ENCODE assay signal across 8 cellular contexts in genomic region chr12:53053223-53054111, GRCh38. TPM values are rescaled to one million over a fixed set of nuclear protein-coding genes. Genes with fewer than 3 reads are reported as not detected.
DNase-seq lines count a peak whose midpoint lies in the region; ATAC-seq and TF ChIP-seq lines count a peak whose summit lies in the region.

No MANE protein-coding gene starts in this region.

- H3K27ac ChIP-seq in BLaER1 treated with 17β-estradiol and CSF1 and Interleukin-3, amounts not matched to agents 10 nM and 100 nM, result peak overlapping the region in 10 of 11 experiments; percentile 25 to 68 (median 52); a peak in 18 of 22 replicates
- H3K27ac ChIP-seq in SK-N-MC (no peak overlapping the region), right atrium auricular region (peak overlapping the region; percentile 99 to 100), prostate gland (peak overlapping the region; percentile 99)

- H4K20me1 ChIP-seq in BLaER1 treated with 17β-estradiol and CSF1 and Interleukin-3, amounts not matched to agents 10 nM and 100 nM, result 0 out of 22 replicates have a peak, but pooled peaks cover 0 to 17% (median 0%) of the 10 kb centered on the region in 11 experiments

- intact Hi-C loops in prostate gland (cut with DNase I), result loop anchor here (10.0 kb wide), 1 partner anchor 451 kb away; the partner anchor contains the start of genes NPFF and TARBP2

- ATAC-seq in HG03460 (IDR thresholded peaks at IDR 0.05; ENCODE audit: unreplicated experiment) (peak; percentile 23), GM19455 (IDR thresholded peaks at IDR 0.05; ENCODE audit: unreplicated experiment) (no peak)

- H3K9ac ChIP-seq in BLaER1 treated with 17β-estradiol and CSF1 and Interleukin-3, amounts not matched to agents 10 nM and 100 nM, result peak overlapping the region; percentile 38 to 81 (median 74); a peak in 21 of 22 replicates
- peak overlapping the region; percentile 62 for H3K9ac ChIP-seq in SK-N-MC (ENCODE audit: insufficient read length)

- DNase-seq in SK-N-MC (ENCODE audit: low read depth, low spot score) (no peak), amygdala (lab: John Stamatoyannopoulos, UW) (peak in 40 of 56 donors; percentile 4 to 71 (median 48)), right atrium auricular region (ENCODE audit: low spot score) (no peak), prostate gland (ENCODE audit: low spot score) (peak; percentile 84), NCI-H1694 (lab: John Stamatoyannopoulos, UW) (no peak)

- H3K9me3 ChIP-seq in BLaER1 treated with 17β-estradiol and CSF1 and Interleukin-3, amounts not matched to agents 10 nM and 100 nM (replicated peaks in 1 of 11), result no peaks in the 10 kb centered on the region
- H3K9me3 ChIP-seq in SK-N-MC (ENCODE audit: low read depth, low read length), result no peaks in the 10 kb centered on the region
- no peaks in the 10 kb centered on the region for H3K9me3 ChIP-seq in right atrium auricular region
- no peaks in the 10 kb centered on the region for H3K9me3 ChIP-seq in prostate gland

- H3K4me1 ChIP-seq in BLaER1 treated with 17β-estradiol and CSF1 and Interleukin-3, amounts not matched to agents 10 nM and 100 nM, result peaks cover 33 to 56% (median 47%) of the 10 kb centered on the region in 10 experiments
- peaks cover 0 to 91% of the 10 kb centered on the region in 2 donors for H3K4me1 ChIP-seq in right atrium auricular region
- peaks cover 42% of the 10 kb centered on the region for H3K4me1 ChIP-seq in prostate gland (replicated peaks)

- 32% methylated on average over 16 of the region's 16 CpGs for WGBS in prostate gland

- no peaks in the 10 kb centered on the region for H3K36me3 ChIP-seq in BLaER1 treated with 17β-estradiol and CSF1 and Interleukin-3, amounts not matched to agents 10 nM and 100 nM
- H3K36me3 ChIP-seq in SK-N-MC (ENCODE audit: insufficient read depth, low read length), result no peaks in the 10 kb centered on the region
- H3K36me3 ChIP-seq in right atrium auricular region, result peaks cover 40% of the 10 kb centered on the region
- no peaks in the 10 kb centered on the region for H3K36me3 ChIP-seq in prostate gland

- H3K4me3 ChIP-seq in BLaER1 treated with 17β-estradiol and CSF1 and Interleukin-3, amounts not matched to agents 10 nM and 100 nM, result peak overlapping the region; percentile 64 to 90 (median 80)
- H3K4me3 ChIP-seq in SK-N-MC, result peak overlapping the region; percentile 97
- peak overlapping the region; percentile 48 to 78 for H3K4me3 ChIP-seq in right atrium auricular region
- H3K4me3 ChIP-seq in prostate gland, result peak overlapping the region; percentile 33 to 52

- peak; percentile 7 for TF ChIP-seq POLR2A in prostate gland (IDR thresholded peaks at IDR 0.05)

- H3K4me2 ChIP-seq in BLaER1 treated with 17β-estradiol and CSF1 and Interleukin-3, amounts not matched to agents 10 nM and 100 nM, result peak overlapping the region; percentile 68 to 99 (median 91)

- peak; percentile 51 to 75 for TF ChIP-seq CTCF in right atrium auricular region (IDR thresholded peaks at IDR 0.05)
- TF ChIP-seq CTCF in prostate gland (IDR thresholded peaks at IDR 0.05), result peak; percentile 64 to 92 (median 83)

- no peaks in the 10 kb centered on the region for H3K27me3 ChIP-seq in BLaER1 treated with 17β-estradiol and CSF1 and Interleukin-3, amounts not matched to agents 10 nM and 100 nM
- H3K27me3 ChIP-seq in right atrium auricular region (no peaks in the 10 kb centered on the region), prostate gland (replicated peaks; ENCODE audit: insufficient read depth) (no peaks in the 10 kb centered on the region)

RNA-seq across cellular contexts. Expression of gene TNS2, which starts 3.6 kb away (rescaled TPM):
- total RNA-seq in right atrium auricular region (100 to 1,000 TPM in 1 of 2 donors, 10 to 100 TPM in 1; 76.2 to 153 TPM), prostate gland (100 to 1,000 TPM in 1 of 2 donors, 10 to 100 TPM in 1; 66.5 to 180 TPM)

RNA-seq across cellular contexts. Expression of gene SPRYD3, which starts 25.7 kb away (rescaled TPM):
- total RNA-seq in right atrium auricular region, result 10 to 100 TPM; 33.5 to 64.5 TPM
- total RNA-seq in prostate gland, result 10 to 100 TPM; 38.7 to 54.4 TPM

RNA-seq across cellular contexts. Expression of gene IGFBP6, which starts 44.0 kb away (rescaled TPM):
- total RNA-seq in right atrium auricular region (100 to 1,000 TPM in 1 of 2 donors, 10 to 100 TPM in 1; 99.0 to 358 TPM), prostate gland (100 to 1,000 TPM; 189 to 532 TPM)

RNA-seq across cellular contexts. Expression of gene EIF4B, which starts 47.2 kb away (rescaled TPM):
- 100 to 1,000 TPM; 272 to 383 TPM for total RNA-seq in right atrium auricular region
- 100 to 1,000 TPM; 419 to 458 TPM for total RNA-seq in prostate gland

RNA-seq across cellular contexts. Expression of gene SOAT2, which starts 49.8 kb away (rescaled TPM):
- total RNA-seq in right atrium auricular region (not detected), prostate gland (under 1 TPM; 0.14 to 0.28 TPM)

Comparison
In these comparisons a context has a peak if more than half of its experiments do, and no peak if none do; other contexts are left out.
1. H3K4me3 ChIP-seq: peak in every context shown above with its lines; median percentile 97 in SK-N-MC; 80 in BLaER1 treated with 17β-estradiol and CSF1 and Interleukin-3, amounts not matched to agents 10 nM and 100 nM; 63 in right atrium auricular region; 42 in prostate gland.
2. DNase-seq: peak in amygdala (40 of 56) and prostate gland (single experiment); none in SK-N-MC (single experiment), right atrium auricular region (single experiment) and NCI-H1694 (single experiment).